In genomic region chr12:21998782-21999181, GRCh38 we compare ENCODE assay signal across 19 cellular contexts. TPM values are rescaled to one million over a fixed set of nuclear protein-coding genes. Genes with fewer than 3 reads are reported as not detected.
"Had no signal": no experiment of that assay in that cellular context is flagged by ENCODE, and none has a peak within 500 bp of the region (broad histone marks: within the 10 kb centered on the region; RNA-seq: fewer than 3 reads in every experiment).

No MANE protein-coding gene starts in this region.

- ATAC-seq: foreskin keratinocyte, gastroesophageal sphincter, left lung, lower lobe of right lung, mucosa of descending colon had no signal

- H3K36me3 ChIP-seq: esophagus muscularis mucosa, gastroesophageal sphincter, left lung, lower lobe of right lung had no signal

- H3K4me1 ChIP-seq: esophagus muscularis mucosa, foreskin keratinocyte, gastroesophageal sphincter, left lung, lower lobe of right lung had no signal

- H3K4me3 ChIP-seq: coronary artery, dorsolateral prefrontal cortex, esophagus muscularis mucosa, gastroesophageal sphincter, hepatocyte, left lung, lower lobe of right lung, mucosa of descending colon had no signal

- H3K27me3 ChIP-seq: esophagus muscularis mucosa, foreskin keratinocyte, gastroesophageal sphincter, hepatocyte, left lung had no signal

- H3K9me3 ChIP-seq: esophagus muscularis mucosa, gastroesophageal sphincter, left lung, lower lobe of right lung, mucosa of descending colon had no signal

- DNase-seq: dermis blood vessel endothelial cell; dorsolateral prefrontal cortex; effector CD4-positive, alpha-beta T cell; effector memory CD4-positive, alpha-beta T cell; foreskin keratinocyte; hypothalamus; immature natural killer cell; islet precursor cell; kidney; kidney glomerular epithelial cell; left lung; lower lobe of right lung; mesenchymal stem cell; mucosa of descending colon had no signal

- H3K27ac ChIP-seq: coronary artery, dorsolateral prefrontal cortex, esophagus muscularis mucosa, foreskin keratinocyte, gastroesophageal sphincter, hepatocyte, left lung, lower lobe of right lung had no signal

RNA-seq across cellular contexts. Expression of gene ABCC9, which starts 57.6 kb away (rescaled TPM):
- total RNA-seq: endothelial cell of umbilical vein had no signal
- polyA plus RNA-seq: foreskin keratinocyte, immature natural killer cell had no signal
